In the genomic region with DNA sequence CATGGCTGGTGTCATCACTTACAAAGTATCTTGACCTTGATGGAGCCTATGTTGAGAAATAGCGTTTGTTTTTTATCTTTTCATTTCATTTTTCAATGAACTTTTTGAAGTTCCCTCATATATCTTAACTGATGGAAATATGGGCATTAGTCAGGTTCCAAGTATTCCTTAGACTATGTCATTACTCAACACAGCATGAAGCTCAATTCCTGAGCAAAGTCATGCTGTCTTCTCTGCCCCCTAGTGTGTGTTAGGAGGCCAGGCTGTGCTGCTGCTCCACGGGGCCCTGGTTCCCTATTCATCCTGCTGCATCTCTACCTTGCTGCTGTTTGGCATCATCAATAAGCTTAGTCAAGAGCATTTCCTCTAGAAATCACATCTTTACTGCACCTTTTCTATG, we compare ENCODE assay signal across 26 cellular contexts. TPM values are rescaled to one million over a fixed set of nuclear protein-coding genes. Genes with fewer than 3 reads are reported as not detected.
DNase-seq lines count a peak whose midpoint lies in the region; ATAC-seq, FAIRE-seq and TF ChIP-seq lines count a peak whose summit lies in the region.
"Had no signal": no experiment of that assay in that cellular context is flagged by ENCODE, and none has a peak within 500 bp of the region (broad histone marks: within the 10 kb centered on the region; RNA-seq: fewer than 3 reads in every experiment).

No MANE protein-coding gene starts in this region.

- peaks cover 11% of the 10 kb centered on the region for H3K4me1 ChIP-seq in HepG2 (ENCODE audit: insufficient read depth, low read length)
- H3K4me1 ChIP-seq in tibial artery, result no peaks in the 10 kb centered on the region

- H3K4me3 Mint-ChIP-seq in osteocyte (ENCODE audit: unreplicated experiment), result no peak overlapping the region
- H3K4me3 Mint-ChIP-seq: CD4-positive, alpha-beta T cell; naive thymus-derived CD8-positive, alpha-beta T cell; stimulated activated effector memory CD8-positive, alpha-beta T cell treated with anti-CD3 and anti-CD28 coated beads, Interleukin-12 subunit alpha, Interleukin-12 subunit beta, amount 100 ng/mL, for 72 hours had no signal

- ATAC-seq in HepG2, result no peak
- ATAC-seq: left lobe of liver; naive thymus-derived CD8-positive, alpha-beta T cell; stimulated activated effector memory CD8-positive, alpha-beta T cell treated with anti-CD3 and anti-CD28 coated beads, Interleukin-12 subunit alpha, Interleukin-12 subunit beta, amount 100 ng/mL, for 72 hours had no signal

- H3K36me3 ChIP-seq in HepG2 (replicated peaks in 1 of 2; ENCODE audit: control insufficient read depth in 1 of 2, insufficient read depth in 2 of 2, low read length in 2 of 2) (no peaks in the 10 kb centered on the region; a peak in 1 of 5 replicates), tibial artery (peaks cover 5 to 21% (median 19%) of the 10 kb centered on the region in 3 donors)

- H3K27ac ChIP-seq in HepG2 (ENCODE audit: extremely low read length, insufficient read depth, low read length) (no peak overlapping the region), tibial artery (no peak overlapping the region)

- no peaks in the 10 kb centered on the region for H3K4me1 Mint-ChIP-seq in osteocyte (ENCODE audit: unreplicated experiment)
- H3K4me1 Mint-ChIP-seq: stimulated activated effector memory CD8-positive, alpha-beta T cell treated with anti-CD3 and anti-CD28 coated beads, Interleukin-12 subunit alpha, Interleukin-12 subunit beta, amount 100 ng/mL, for 72 hours had no signal

- H3K9me3 Mint-ChIP-seq in osteocyte (ENCODE audit: unreplicated experiment), result peaks cover 52% of the 10 kb centered on the region

- CTCF ChIA-PET in HepG2 (lab: Yijun Ruan, JAX; ENCODE audit: low intra/inter-chr PET ratio, low total read pairs), result no interaction called here

- H3K36me3 Mint-ChIP-seq in osteocyte (ENCODE audit: unreplicated experiment), result peaks cover 27% of the 10 kb centered on the region

- no peaks in the 10 kb centered on the region for H3K27me3 Mint-ChIP-seq in osteocyte (ENCODE audit: unreplicated experiment)
- H3K27me3 Mint-ChIP-seq: CD4-positive, alpha-beta T cell; naive thymus-derived CD8-positive, alpha-beta T cell had no signal

- H3K27me3 ChIP-seq in HepG2 (ENCODE audit: control insufficient read depth in 1 of 2, insufficient read depth in 2 of 2, low read length in 2 of 2) (no peaks in the 10 kb centered on the region), tibial artery (no peaks in the 10 kb centered on the region)

- TF ChIP-seq POLR2A in HepG2 (IDR thresholded peaks at IDR 0.05; ENCODE audit: insufficient read depth in 1 of 2, low read depth in 2 of 2, low read length in 2 of 2), result no peak

- no peak overlapping the region for H3K27ac Mint-ChIP-seq in osteocyte (ENCODE audit: unreplicated experiment)
- H3K27ac Mint-ChIP-seq: CD4-positive, alpha-beta T cell; naive thymus-derived CD8-positive, alpha-beta T cell; stimulated activated effector memory CD8-positive, alpha-beta T cell treated with anti-CD3 and anti-CD28 coated beads, Interleukin-12 subunit alpha, Interleukin-12 subunit beta, amount 100 ng/mL, for 72 hours had no signal

- BruUV-seq in HepG2 (replicated peaks; lab: Mats Ljungman, UMichigan), result no TSS peak

- TF ChIP-seq EP300 in HepG2 (IDR thresholded peaks at IDR 0.05; ENCODE audit: low read depth in 2 of 2, low read length in 2 of 2) (no peak), HepG2 (CRISPR knock-in tag; IDR thresholded peaks at IDR 0.05; ENCODE audit: borderline replicate concordance) (no peak)

- WGBS in HepG2 (ENCODE audit: low lambda C conversion rate), result 65% methylated on average over 2 of the region's 2 CpGs

- POLR2A ChIA-PET in HepG2 (lab: Yijun Ruan, JAX), result no interaction called here

- no peak; the same call in 1 of the 2 replicates for TF ChIP-seq CTCF in AG10803 (conservative IDR thresholded peaks at IDR 0.05; ENCODE audit: low read length)
- TF ChIP-seq CTCF in choroid plexus epithelial cell (conservative IDR thresholded peaks at IDR 0.05; ENCODE audit: low read depth, low read length), result peak; percentile 28
- 0 out of 2 replicates have a peak, but pooled peaks have one; percentile 12 for TF ChIP-seq CTCF in HepG2 (CRISPR knock-in tag; IDR thresholded peaks at IDR 0.05)
- no peak for TF ChIP-seq CTCF in osteocyte (IDR thresholded peaks at IDR 0.05)
- TF ChIP-seq CTCF in tibial artery (IDR thresholded peaks at IDR 0.05), result no peak

- no peaks in the 10 kb centered on the region for H3K79me2 ChIP-seq in HepG2 (ENCODE audit: insufficient read depth, low read length)

- DNase-seq in AG10803 (ENCODE audit: low read depth) (peak; percentile 5), HT1080 (ENCODE audit: low read depth) (peak; percentile 3), choroid plexus epithelial cell (ENCODE audit: low read depth) (peak; percentile 67), HepG2 (ENCODE audit: low spot score) (no peak), NOMO-1 treated with dmso at 0.1 percent for 144 hours (lab: John Stamatoyannopoulos, UW; ENCODE audit: unreplicated experiment) (no peak), osteocyte (ENCODE audit: extremely low spot score, unreplicated experiment) (no peak), RCC 7860 (ENCODE audit: low spot score) (no peak), tibial artery (no peak)
- DNase-seq: activated CD4-positive, CD25-positive, alpha-beta regulatory T cell treated with anti-CD3 and anti-CD28 coated beads, Interleukin-2, amount 50 U/mL, for 72 hours; activated gamma-delta T cell; CD4-positive, alpha-beta T cell; dermis blood vessel endothelial cell; foreskin melanocyte; KBM-7; MM.1S; naive thymus-derived CD8-positive, alpha-beta T cell; NCI-H146; NCI-H510A treated with DMSO at 0.1 percent for 48 hours; retina had no signal

- FAIRE-seq in HepG2 (lab: Jason Lieb, UNC) (no peak), RCC 7860 (lab: Jason Lieb, UNC) (no peak)
- FAIRE-seq: GM19239, urothelium cell line had no signal

- H3K4me3 ChIP-seq in AG10803 (ENCODE audit: low read length) (no peak overlapping the region), choroid plexus epithelial cell (ENCODE audit: low read depth, low read length) (no peak overlapping the region), HepG2 (replicated peaks in 1 of 3; ENCODE audit: insufficient read depth in 1 of 3, low read depth in 2 of 3, low read length in 3 of 3) (no peak overlapping the region), tibial artery (no peak overlapping the region)

- intact Hi-C loops in HepG2 (cut with micrococcal nuclease; ENCODE audit: unreplicated experiment) (no loop called here), tibial artery (cut with DNase I; ENCODE audit: low total_unique reads) (no loop called here)

- no peaks in the 10 kb centered on the region for H4K20me1 ChIP-seq in HepG2 (ENCODE audit: insufficient read depth, low read length)

- H3K9me3 ChIP-seq in HepG2 (ENCODE audit: low read length) (no peaks in the 10 kb centered on the region; the same call in 1 of the 2 replicates), tibial artery (peaks cover 0 to 49% (median 24%) of the 10 kb centered on the region in 3 donors)

- no peak overlapping the region for H2AFZ ChIP-seq in HepG2 (ENCODE audit: low read length)

- no peak overlapping the region for H3K4me2 ChIP-seq in HepG2 (ENCODE audit: low read depth, low read length)

- no peak for TF ChIP-seq RAD21 in HepG2 (CRISPR knock-in tag; IDR thresholded peaks at IDR 0.05)

- in situ Hi-C loops in HepG2 (cut with HindIII; ENCODE audit: extremely low pct_ligation_motif_present, low pct_unique_long_range_greater_than_20kb), result loop anchor here (25.0 kb wide), 1 partner anchor 762 kb away; no protein-coding TSS in a partner anchor

- no peak overlapping the region for H3K9ac ChIP-seq in HepG2 (ENCODE audit: insufficient read depth, low read depth, low read length)

TF ChIP-seq in HepG2, 621 proteins besides CTCF, POLR2A, EP300 and RAD21:
- TF ChIP-seq YEATS2 (CRISPR knock-in tag; IDR thresholded peaks at IDR 0.05; ENCODE audit: borderline replicate concordance) (no peak), ZBTB21 (CRISPR knock-in tag; IDR thresholded peaks at IDR 0.05) (no peak), PPARG (CRISPR knock-in tag; conservative IDR thresholded peaks at IDR 0.05) (no peak), ISX (CRISPR knock-in tag; conservative IDR thresholded peaks at IDR 0.05) (no peak), CENPT (CRISPR knock-in tag; IDR thresholded peaks at IDR 0.05; ENCODE audit: low read depth) (no peak), ZBTB38 (CRISPR knock-in tag; IDR thresholded peaks at IDR 0.05) (no peak), POLR2G (IDR thresholded peaks at IDR 0.05; ENCODE audit: low read depth, low read length) (peak; percentile 16; the same call in 1 of the 2 replicates)
TF ChIP-seq in HepG2: peak in this region for 1.

RNA-seq across cellular contexts. Expression of a gene that starts 40.9 kb away (rescaled TPM):
- 0.59 and 2.1 TPM in 2 replicates for total RNA-seq in HT1080 (2014; rRNA removed; shearing (Covaris generic))
- polyA plus RNA-seq in HT1080 (2015; cell fraction: cytosol; rRNA removed), result 0.33 and 0.60 TPM in 2 replicates
- 0.35 and 0.36 TPM in 2 replicates for polyA plus RNA-seq in HT1080 (2015; cell fraction: nucleus; rRNA removed)
- total RNA-seq in HepG2 (2016; rRNA removed; fragmentation: Illumina TruSeq; extraction: Trizol) (0.60 and 0.89 TPM in 2 replicates), osteocyte (0.43 TPM in 1 of 2 replicates, not detected in the other)
- total RNA-seq in HepG2 (2016; cell fraction: cytosol; rRNA removed; fragmentation: Illumina TruSeq; extraction: Trizol; ENCODE audit: low read depth), result 0.30 and 0.44 TPM in 2 replicates
- total RNA-seq in HepG2 (2016; cell fraction: insoluble cytoplasmic fraction; rRNA removed; fragmentation: Illumina TruSeq; extraction: Trizol), result 0.30 and 0.87 TPM in 2 replicates
- total RNA-seq in HepG2 (2016; cell fraction: membrane; rRNA removed; fragmentation: Illumina TruSeq; extraction: Trizol), result 0.59 TPM in 2 replicates
- total RNA-seq in HepG2 (2016; cell fraction: nucleus; rRNA removed; fragmentation: Illumina TruSeq; extraction: Trizol), result 0.31 and 0.94 TPM in 2 replicates
- 0.30 and 0.57 TPM in 2 replicates for polyA plus RNA-seq in HepG2 (2011; rRNA removed)
- polyA plus RNA-seq in HepG2 (2011; cell fraction: cytosol; rRNA removed), result 0.62 and 1.1 TPM in 2 replicates
- 0.40 and 0.64 TPM in 2 replicates for polyA plus RNA-seq in HepG2 (2011; cell fraction: nucleus; rRNA removed)
- polyA plus RNA-seq in HepG2 (2012), result 1.3 TPM in 2 replicates
- polyA plus RNA-seq in HepG2 (2016; cell fraction: cytosol; fragmentation: Illumina TruSeq; extraction: Trizol; ENCODE audit: low read depth), result 0.40 and 0.47 TPM in 2 replicates
- polyA plus RNA-seq in HepG2 (2016; cell fraction: insoluble cytoplasmic fraction; fragmentation: Illumina TruSeq; extraction: Trizol; ENCODE audit: low read depth), result 0.40 and 0.85 TPM in 2 replicates
- polyA plus RNA-seq in HepG2 (2016; cell fraction: membrane; fragmentation: Illumina TruSeq; extraction: Trizol; ENCODE audit: low read depth), result 0.27 and 0.89 TPM in 2 replicates
- 1.0 TPM in 2 replicates for polyA plus RNA-seq in HepG2 (2016; cell fraction: nucleus; fragmentation: Illumina TruSeq; extraction: Trizol; ENCODE audit: insufficient read depth, low read depth)
- 0.09 and 4.3 TPM in 2 replicates for polyA minus RNA-seq in HepG2 (2011; rRNA and poly(A)+ RNA removed; ENCODE audit: low replicate concordance)
- polyA minus RNA-seq in HepG2 (2011; cell fraction: cytosol; rRNA and poly(A)+ RNA removed), result not detected in 2 replicates
- 0.87 TPM in 1 of 2 replicates, not detected in the other for polyA minus RNA-seq in HepG2 (2011; cell fraction: nucleus; rRNA and poly(A)+ RNA removed)
- total RNA-seq: cardiac septum; CD4-positive, alpha-beta T cell; mesenteric fat pad; naive thymus-derived CD8-positive, alpha-beta T cell; T-helper 1 cell treated with Interleukin-12 subunit alpha and Interleukin-12 subunit beta and Interleukin-4 antibody, amounts not matched to agents 30 ng/mL and 1 ng/mL, for 36 hours had no signal
- polyA plus RNA-seq: naive thymus-derived CD8-positive, alpha-beta T cell had no signal

Comparison
In these comparisons a context has a peak if more than half of its experiments do, and no peak if none do; other contexts are left out.
1. DNase-seq: peak in AG10803 (single experiment), HT1080 (single experiment) and choroid plexus epithelial cell (single experiment); none in HepG2 (single experiment), NOMO-1 treated with dmso at 0.1 percent for 144 hours (single experiment), osteocyte (single experiment), RCC 7860 (single experiment) and tibial artery (0 of 2).
2. CTCF ChIP-seq: peak in choroid plexus epithelial cell (single experiment) and HepG2 (single experiment); none in AG10803 (single experiment), osteocyte (single experiment) and tibial artery (0 of 2).